In the genomic region with DNA sequence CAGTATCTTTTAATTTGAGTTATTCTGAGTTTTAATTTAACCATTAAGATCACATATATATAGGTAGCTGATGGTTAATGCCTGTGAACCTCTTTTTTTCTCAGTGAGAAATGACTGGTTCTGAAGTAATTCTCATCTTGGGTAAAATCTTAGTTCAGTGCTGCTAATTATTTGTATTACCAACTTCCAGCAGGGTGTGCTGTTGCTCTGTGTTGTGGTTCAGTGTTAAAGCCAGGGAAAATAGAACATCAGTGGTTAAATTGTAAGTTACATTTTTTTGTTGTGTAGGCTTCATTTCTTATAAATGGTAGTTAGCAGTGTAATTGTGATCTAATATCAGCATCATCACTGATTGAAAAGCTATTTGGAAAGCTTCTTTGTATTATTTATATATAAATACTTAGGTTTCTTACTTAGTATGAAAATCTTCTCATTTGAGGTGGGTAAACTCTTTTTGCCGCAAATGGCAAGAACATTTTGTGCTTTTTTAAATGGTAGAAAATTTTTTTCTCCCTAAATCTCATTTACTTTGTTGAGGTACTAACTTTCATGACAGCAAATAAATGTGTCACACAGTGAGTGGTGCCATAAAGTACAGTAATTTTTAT, we compare ENCODE assay signal across 8 cellular contexts. TPM values are rescaled to one million over a fixed set of nuclear protein-coding genes. Genes with fewer than 3 reads are reported as not detected.
DNase-seq lines count a peak whose midpoint lies in the region; ATAC-seq and TF ChIP-seq lines count a peak whose summit lies in the region.

No MANE protein-coding gene starts in this region.

- no peaks in the 10 kb centered on the region for H3K27me3 ChIP-seq in esophagus squamous epithelium

- peaks cover 0 to 80% (median 0%) of the 10 kb centered on the region in 3 donors for H3K36me3 ChIP-seq in esophagus squamous epithelium

- CTCF ChIA-PET in WTC11 (lab: Charles Lee): no interaction called here

- no peak for TF ChIP-seq POLR2A in esophagus squamous epithelium (IDR thresholded peaks at IDR 0.05)

- TF ChIP-seq CTCF in WTC11 (IDR thresholded peaks at IDR 0.05) (peak; percentile 38; the same call in 1 of the 2 replicates), esophagus squamous epithelium (IDR thresholded peaks at IDR 0.05) (peak; percentile 23 to 63 (median 56)), nephron (IDR thresholded peaks at IDR 0.05; ENCODE audit: unreplicated experiment in 3 of 3) (peak; percentile 63 to 74 (median 64))

- intact Hi-C loops in esophagus squamous epithelium (cut with DNase I): no loop called here

- ATAC-seq in GM19351 (IDR thresholded peaks at IDR 0.05; ENCODE audit: unreplicated experiment) (peak; percentile 53), WTC11 (peak; percentile 70), HG03196 (IDR thresholded peaks at IDR 0.05; ENCODE audit: unreplicated experiment) (no peak), HG02840 (IDR thresholded peaks at IDR 0.05; ENCODE audit: low FRiP score, unreplicated experiment) (no peak)

- H3K4me1 ChIP-seq in esophagus squamous epithelium: peaks cover 0 to 4% (median 0%) of the 10 kb centered on the region in 3 donors

- 89 to 96% methylated on average over 1 of the region's 1 CpG for WGBS in esophagus squamous epithelium, 2 donors

- peaks cover 23% of the 10 kb centered on the region for H3K36me3 Mint-ChIP-seq in WTC11
- H3K36me3 Mint-ChIP-seq in nephron (ENCODE audit: low read depth): peaks cover 40% of the 10 kb centered on the region

- peak; percentile 58 for DNase-seq in CD1c-positive myeloid dendritic cell (ENCODE audit: extremely low spot score)
- peak; percentile 5 for DNase-seq in NCI-H2171 (lab: John Stamatoyannopoulos, UW)
- peak; percentile 27 for DNase-seq in WTC11 (ENCODE audit: low spot score)
- DNase-seq in esophagus squamous epithelium (lab: John Stamatoyannopoulos, UW): no peak

- H3K4me3 Mint-ChIP-seq in WTC11 (no peak overlapping the region), nephron (no peak overlapping the region)

- H3K9me3 Mint-ChIP-seq in WTC11 (no peaks in the 10 kb centered on the region), nephron (no peaks in the 10 kb centered on the region)

- no peak overlapping the region for H3K27ac Mint-ChIP-seq in WTC11
- peak overlapping the region in 1 of 3 experiments; percentile 1 for H3K27ac Mint-ChIP-seq in nephron

- peak overlapping the region in 1 of 4 donors; percentile 27 for H3K27ac ChIP-seq in esophagus squamous epithelium

- no peak overlapping the region for H3K4me3 ChIP-seq in esophagus squamous epithelium

- H3K9me3 ChIP-seq in esophagus squamous epithelium: no peaks in the 10 kb centered on the region

- H3K4me1 Mint-ChIP-seq in WTC11 (no peaks in the 10 kb centered on the region), nephron (peaks cover 34% of the 10 kb centered on the region)

- POLR2A ChIA-PET in WTC11 (lab: Charles Lee): no interaction called here

- H3K27me3 Mint-ChIP-seq in WTC11 (ENCODE audit: low read depth) (no peaks in the 10 kb centered on the region), nephron (ENCODE audit: low read depth) (no peaks in the 10 kb centered on the region)

TF ChIP-seq in WTC11, 78 proteins besides CTCF, POLR2A, EP300 and RAD21:
- TF ChIP-seq NR3C1 (CRISPR knock-in tag; conservative IDR thresholded peaks at IDR 0.05; ENCODE audit: low read depth) (no peak), NFE2L1 (CRISPR knock-in tag; IDR thresholded peaks at IDR 0.05) (no peak)
- TF ChIP-seq, protein P1, sequence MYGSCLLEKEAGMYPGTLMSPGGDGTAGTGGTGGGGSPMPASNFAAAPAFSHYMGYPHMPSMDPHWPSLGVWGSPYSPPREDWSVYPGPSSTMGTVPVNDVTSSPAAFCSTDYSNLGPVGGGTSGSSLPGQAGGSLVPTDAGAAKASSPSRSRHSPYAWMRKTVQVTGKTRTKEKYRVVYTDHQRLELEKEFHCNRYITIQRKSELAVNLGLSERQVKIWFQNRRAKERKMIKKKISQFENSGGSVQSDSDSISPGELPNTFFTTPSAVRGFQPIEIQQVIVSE (CRISPR knock-in tag; IDR thresholded peaks at IDR 0.05; ENCODE audit: borderline replicate concordance): no peak
TF ChIP-seq in WTC11: peak in this region for 0.

RNA-seq across cellular contexts. Expression of a gene that starts 43.7 kb away (rescaled TPM):
- 23.5 to 24.6 TPM (median 24.0 TPM) in 3 replicates for total RNA-seq in WTC11 (2021)
- total RNA-seq in esophagus squamous epithelium: 10 to 100 TPM in 3 of 4 donors, 1 to 10 TPM in 1; 10.0 to 19.3 (median 14.7) TPM

Comparison
In these comparisons a context has a peak if more than half of its experiments do, and no peak if none do; other contexts are left out.
1. ATAC-seq: peak in GM19351 (single experiment) and WTC11 (single experiment); none in HG03196 (single experiment) and HG02840 (single experiment).
2. Peak in every context shown above with its lines, with median percentiles within 50 percentile points of each other: CTCF ChIP-seq.